ENCODE assay signal across 1 cellular context in the genomic region with DNA sequence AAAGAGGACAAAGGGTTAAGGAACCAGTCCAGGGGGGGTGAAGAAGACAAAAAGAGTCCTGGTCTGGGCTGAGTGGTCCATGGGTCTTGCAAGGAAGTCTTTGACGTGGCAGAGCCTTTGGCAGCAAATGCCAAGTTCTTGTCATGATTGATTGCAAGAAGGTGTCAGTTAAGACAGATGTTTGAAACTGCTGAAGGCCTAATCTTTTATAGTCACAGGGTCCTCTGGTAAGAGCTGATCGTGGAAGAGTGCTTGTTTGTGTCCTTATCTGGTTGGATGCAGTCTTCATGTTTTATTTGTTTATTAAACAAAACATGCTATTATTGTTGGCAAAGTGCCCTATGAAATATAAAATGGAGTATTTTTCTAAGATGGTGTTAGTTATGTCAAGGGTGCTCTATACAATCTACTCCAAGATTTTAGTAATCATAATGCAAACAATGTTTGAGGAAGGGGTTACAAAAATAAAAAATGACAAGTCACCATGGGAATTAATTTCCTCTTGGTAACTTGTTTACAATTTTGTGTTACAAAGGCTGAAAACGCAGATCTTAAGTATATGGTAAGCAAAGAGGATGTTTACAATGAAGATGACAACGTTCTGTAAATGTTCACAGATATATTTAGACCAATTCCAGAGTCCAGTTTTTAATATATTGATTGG.
TF ChIP-seq lines count a peak whose summit lies in the region.

No MANE protein-coding gene starts in this region.

TF ChIP-seq in K562, 482 proteins besides CTCF, POLR2A, EP300 and RAD21 (continued from another document):
- TF ChIP-seq, protein P1, sequence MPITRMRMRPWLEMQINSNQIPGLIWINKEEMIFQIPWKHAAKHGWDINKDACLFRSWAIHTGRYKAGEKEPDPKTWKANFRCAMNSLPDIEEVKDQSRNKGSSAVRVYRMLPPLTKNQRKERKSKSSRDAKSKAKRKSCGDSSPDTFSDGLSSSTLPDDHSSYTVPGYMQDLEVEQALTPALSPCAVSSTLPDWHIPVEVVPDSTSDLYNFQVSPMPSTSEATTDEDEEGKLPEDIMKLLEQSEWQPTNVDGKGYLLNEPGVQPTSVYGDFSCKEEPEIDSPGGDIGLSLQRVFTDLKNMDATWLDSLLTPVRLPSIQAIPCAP (CRISPR knock-in tag; IDR thresholded peaks at IDR 0.05; ENCODE audit: borderline replicate concordance) = no peak
- TF ChIP-seq NFIC (IDR thresholded peaks at IDR 0.05) = 0 out of 2 replicates have a peak, but pooled peaks have one; percentile 30
- no peak for TF ChIP-seq ZNF12 (CRISPR knock-in tag; IDR thresholded peaks at IDR 0.05)
- peak; percentile 89 for TF ChIP-seq ZKSCAN8 (CRISPR knock-in tag; IDR thresholded peaks at IDR 0.05)
- no peak for TF ChIP-seq KAT2B (IDR thresholded peaks at IDR 0.05; ENCODE audit: low read depth, low read length)
- TF ChIP-seq MAFG (tag; conservative IDR thresholded peaks at IDR 0.05) = no peak
- TF ChIP-seq, protein P2, sequence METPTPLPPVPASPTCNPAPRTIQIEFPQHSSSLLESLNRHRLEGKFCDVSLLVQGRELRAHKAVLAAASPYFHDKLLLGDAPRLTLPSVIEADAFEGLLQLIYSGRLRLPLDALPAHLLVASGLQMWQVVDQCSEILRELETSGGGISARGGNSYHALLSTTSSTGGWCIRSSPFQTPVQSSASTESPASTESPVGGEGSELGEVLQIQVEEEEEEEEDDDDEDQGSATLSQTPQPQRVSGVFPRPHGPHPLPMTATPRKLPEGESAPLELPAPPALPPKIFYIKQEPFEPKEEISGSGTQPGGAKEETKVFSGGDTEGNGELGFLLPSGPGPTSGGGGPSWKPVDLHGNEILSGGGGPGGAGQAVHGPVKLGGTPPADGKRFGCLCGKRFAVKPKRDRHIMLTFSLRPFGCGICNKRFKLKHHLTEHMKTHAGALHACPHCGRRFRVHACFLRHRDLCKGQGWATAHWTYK (CRISPR knock-in tag; IDR thresholded peaks at IDR 0.05) = peak; percentile 79
- peak; percentile 65; the same call in 1 of the 2 replicates for TF ChIP-seq ZFP1 (CRISPR knock-in tag; IDR thresholded peaks at IDR 0.05)
- no peak for TF ChIP-seq HIVEP1 (CRISPR knock-in tag; IDR thresholded peaks at IDR 0.05)
- TF ChIP-seq MEIS2 (IDR thresholded peaks at IDR 0.05; ENCODE audit: partially characterized antibody) = peak; percentile 82
- TF ChIP-seq, protein P3, sequence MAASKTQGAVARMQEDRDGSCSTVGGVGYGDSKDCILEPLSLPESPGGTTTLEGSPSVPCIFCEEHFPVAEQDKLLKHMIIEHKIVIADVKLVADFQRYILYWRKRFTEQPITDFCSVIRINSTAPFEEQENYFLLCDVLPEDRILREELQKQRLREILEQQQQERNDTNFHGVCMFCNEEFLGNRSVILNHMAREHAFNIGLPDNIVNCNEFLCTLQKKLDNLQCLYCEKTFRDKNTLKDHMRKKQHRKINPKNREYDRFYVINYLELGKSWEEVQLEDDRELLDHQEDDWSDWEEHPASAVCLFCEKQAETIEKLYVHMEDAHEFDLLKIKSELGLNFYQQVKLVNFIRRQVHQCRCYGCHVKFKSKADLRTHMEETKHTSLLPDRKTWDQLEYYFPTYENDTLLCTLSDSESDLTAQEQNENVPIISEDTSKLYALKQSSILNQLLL (CRISPR knock-in tag; IDR thresholded peaks at IDR 0.05; ENCODE audit: borderline replicate concordance) = no peak
- TF ChIP-seq SIX5 (IDR thresholded peaks at IDR 0.05; ENCODE audit: borderline replicate concordance in 1 of 2, insufficient read depth in 1 of 2, low read depth in 1 of 2, low read length in 2 of 2) = no peak
- no peak for TF ChIP-seq CBFB (CRISPR knock-in tag; IDR thresholded peaks at IDR 0.05)
- no peak for TF ChIP-seq CBX5 (IDR thresholded peaks at IDR 0.05; ENCODE audit: borderline replicate concordance, low read depth)
- TF ChIP-seq, protein P4, sequence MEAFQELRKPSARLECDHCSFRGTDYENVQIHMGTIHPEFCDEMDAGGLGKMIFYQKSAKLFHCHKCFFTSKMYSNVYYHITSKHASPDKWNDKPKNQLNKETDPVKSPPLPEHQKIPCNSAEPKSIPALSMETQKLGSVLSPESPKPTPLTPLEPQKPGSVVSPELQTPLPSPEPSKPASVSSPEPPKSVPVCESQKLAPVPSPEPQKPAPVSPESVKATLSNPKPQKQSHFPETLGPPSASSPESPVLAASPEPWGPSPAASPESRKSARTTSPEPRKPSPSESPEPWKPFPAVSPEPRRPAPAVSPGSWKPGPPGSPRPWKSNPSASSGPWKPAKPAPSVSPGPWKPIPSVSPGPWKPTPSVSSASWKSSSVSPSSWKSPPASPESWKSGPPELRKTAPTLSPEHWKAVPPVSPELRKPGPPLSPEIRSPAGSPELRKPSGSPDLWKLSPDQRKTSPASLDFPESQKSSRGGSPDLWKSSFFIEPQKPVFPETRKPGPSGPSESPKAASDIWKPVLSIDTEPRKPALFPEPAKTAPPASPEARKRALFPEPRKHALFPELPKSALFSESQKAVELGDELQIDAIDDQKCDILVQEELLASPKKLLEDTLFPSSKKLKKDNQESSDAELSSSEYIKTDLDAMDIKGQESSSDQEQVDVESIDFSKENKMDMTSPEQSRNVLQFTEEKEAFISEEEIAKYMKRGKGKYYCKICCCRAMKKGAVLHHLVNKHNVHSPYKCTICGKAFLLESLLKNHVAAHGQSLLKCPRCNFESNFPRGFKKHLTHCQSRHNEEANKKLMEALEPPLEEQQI (IDR thresholded peaks at IDR 0.05) = no peak
- TF ChIP-seq ZBTB1 (CRISPR knock-in tag; IDR thresholded peaks at IDR 0.05; ENCODE audit: borderline replicate concordance, low read depth) = no peak
- peak; percentile 38; the same call in 1 of the 2 replicates for TF ChIP-seq HSF4 (CRISPR knock-in tag; IDR thresholded peaks at IDR 0.05; ENCODE audit: borderline replicate concordance)
- no peak for TF ChIP-seq ZKSCAN3 (CRISPR knock-in tag; IDR thresholded peaks at IDR 0.05)
- TF ChIP-seq ATF4 (CRISPR knock-in tag; IDR thresholded peaks at IDR 0.05) = 0 out of 2 replicates have a peak, but pooled peaks have one; percentile 44
- TF ChIP-seq SMAD4 (CRISPR knock-in tag; conservative IDR thresholded peaks at IDR 0.05) = no peak
- TF ChIP-seq GABPB2 (CRISPR knock-in tag; conservative IDR thresholded peaks at IDR 0.05) = no peak
- TF ChIP-seq, protein P5, sequence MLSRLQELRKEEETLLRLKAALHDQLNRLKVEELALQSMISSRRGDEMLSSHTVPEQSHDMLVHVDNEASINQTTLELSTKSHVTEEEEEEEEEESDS (CRISPR knock-in tag; IDR thresholded peaks at IDR 0.05) = no peak
- no peak for TF ChIP-seq MCM3 (IDR thresholded peaks at IDR 0.05)
- no peak for TF ChIP-seq MITF (IDR thresholded peaks at IDR 0.05)
- TF ChIP-seq, protein P6, sequence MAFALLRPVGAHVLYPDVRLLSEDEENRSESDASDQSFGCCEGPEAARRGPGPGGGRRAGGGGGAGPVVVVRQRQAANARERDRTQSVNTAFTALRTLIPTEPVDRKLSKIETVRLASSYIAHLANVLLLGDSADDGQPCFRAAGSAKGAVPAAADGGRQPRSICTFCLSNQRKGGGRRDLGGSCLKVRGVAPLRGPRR (CRISPR knock-in tag; IDR thresholded peaks at IDR 0.05) = no peak
- TF ChIP-seq, protein P7, sequence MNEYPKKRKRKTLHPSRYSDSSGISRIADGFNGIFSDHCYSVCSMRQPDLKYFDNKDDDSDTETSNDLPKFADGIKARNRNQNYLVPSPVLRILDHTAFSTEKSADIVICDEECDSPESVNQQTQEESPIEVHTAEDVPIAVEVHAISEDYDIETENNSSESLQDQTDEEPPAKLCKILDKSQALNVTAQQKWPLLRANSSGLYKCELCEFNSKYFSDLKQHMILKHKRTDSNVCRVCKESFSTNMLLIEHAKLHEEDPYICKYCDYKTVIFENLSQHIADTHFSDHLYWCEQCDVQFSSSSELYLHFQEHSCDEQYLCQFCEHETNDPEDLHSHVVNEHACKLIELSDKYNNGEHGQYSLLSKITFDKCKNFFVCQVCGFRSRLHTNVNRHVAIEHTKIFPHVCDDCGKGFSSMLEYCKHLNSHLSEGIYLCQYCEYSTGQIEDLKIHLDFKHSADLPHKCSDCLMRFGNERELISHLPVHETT (CRISPR knock-in tag; conservative IDR thresholded peaks at IDR 0.05 in 1 of 2, IDR thresholded peaks at IDR 0.05 in 1 of 2) = peak in 1 of 2 experiments; percentile 87; a peak in 2 of 4 replicates
- no peak for TF ChIP-seq PTTG1 (tag; IDR thresholded peaks at IDR 0.05; ENCODE audit: low read depth)
- TF ChIP-seq ARID1B (IDR thresholded peaks at IDR 0.05) = peak; percentile 42
- TF ChIP-seq TRIM24 (IDR thresholded peaks at IDR 0.05) = no peak
- TF ChIP-seq NELFE (IDR thresholded peaks at IDR 0.05; ENCODE audit: insufficient read depth, insufficient read length) = no peak
- TF ChIP-seq MCM5 (IDR thresholded peaks at IDR 0.05; ENCODE audit: low read depth) = no peak
- no peak for TF ChIP-seq XRCC3 (IDR thresholded peaks at IDR 0.05)
- no peak for TF ChIP-seq SREBF1 (IDR thresholded peaks at IDR 0.05; ENCODE audit: borderline replicate concordance, low read depth, low read length)
- no peak for TF ChIP-seq CSDE1 (IDR thresholded peaks at IDR 0.05)
- TF ChIP-seq SUPT5H (IDR thresholded peaks at IDR 0.05) = no peak
- TF ChIP-seq ZNF175 (CRISPR knock-in tag; IDR thresholded peaks at IDR 0.05; ENCODE audit: low read depth) = peak; percentile 84; the same call in 1 of the 2 replicates
- TF ChIP-seq HDGF (IDR thresholded peaks at IDR 0.05) = no peak
- TF ChIP-seq, protein P8, sequence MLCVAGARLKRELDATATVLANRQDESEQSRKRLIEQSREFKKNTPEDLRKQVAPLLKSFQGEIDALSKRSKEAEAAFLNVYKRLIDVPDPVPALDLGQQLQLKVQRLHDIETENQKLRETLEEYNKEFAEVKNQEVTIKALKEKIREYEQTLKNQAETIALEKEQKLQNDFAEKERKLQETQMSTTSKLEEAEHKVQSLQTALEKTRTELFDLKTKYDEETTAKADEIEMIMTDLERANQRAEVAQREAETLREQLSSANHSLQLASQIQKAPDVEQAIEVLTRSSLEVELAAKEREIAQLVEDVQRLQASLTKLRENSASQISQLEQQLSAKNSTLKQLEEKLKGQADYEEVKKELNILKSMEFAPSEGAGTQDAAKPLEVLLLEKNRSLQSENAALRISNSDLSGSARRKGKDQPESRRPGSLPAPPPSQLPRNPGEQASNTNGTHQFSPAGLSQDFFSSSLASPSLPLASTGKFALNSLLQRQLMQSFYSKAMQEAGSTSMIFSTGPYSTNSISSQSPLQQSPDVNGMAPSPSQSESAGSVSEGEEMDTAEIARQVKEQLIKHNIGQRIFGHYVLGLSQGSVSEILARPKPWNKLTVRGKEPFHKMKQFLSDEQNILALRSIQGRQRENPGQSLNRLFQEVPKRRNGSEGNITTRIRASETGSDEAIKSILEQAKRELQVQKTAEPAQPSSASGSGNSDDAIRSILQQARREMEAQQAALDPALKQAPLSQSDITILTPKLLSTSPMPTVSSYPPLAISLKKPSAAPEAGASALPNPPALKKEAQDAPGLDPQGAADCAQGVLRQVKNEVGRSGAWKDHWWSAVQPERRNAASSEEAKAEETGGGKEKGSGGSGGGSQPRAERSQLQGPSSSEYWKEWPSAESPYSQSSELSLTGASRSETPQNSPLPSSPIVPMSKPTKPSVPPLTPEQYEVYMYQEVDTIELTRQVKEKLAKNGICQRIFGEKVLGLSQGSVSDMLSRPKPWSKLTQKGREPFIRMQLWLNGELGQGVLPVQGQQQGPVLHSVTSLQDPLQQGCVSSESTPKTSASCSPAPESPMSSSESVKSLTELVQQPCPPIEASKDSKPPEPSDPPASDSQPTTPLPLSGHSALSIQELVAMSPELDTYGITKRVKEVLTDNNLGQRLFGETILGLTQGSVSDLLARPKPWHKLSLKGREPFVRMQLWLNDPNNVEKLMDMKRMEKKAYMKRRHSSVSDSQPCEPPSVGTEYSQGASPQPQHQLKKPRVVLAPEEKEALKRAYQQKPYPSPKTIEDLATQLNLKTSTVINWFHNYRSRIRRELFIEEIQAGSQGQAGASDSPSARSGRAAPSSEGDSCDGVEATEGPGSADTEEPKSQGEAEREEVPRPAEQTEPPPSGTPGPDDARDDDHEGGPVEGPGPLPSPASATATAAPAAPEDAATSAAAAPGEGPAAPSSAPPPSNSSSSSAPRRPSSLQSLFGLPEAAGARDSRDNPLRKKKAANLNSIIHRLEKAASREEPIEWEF (CRISPR knock-in tag; IDR thresholded peaks at IDR 0.05) = peak; percentile 87
- TF ChIP-seq MYNN (IDR thresholded peaks at IDR 0.05) = no peak
- no peak for TF ChIP-seq MYNN (CRISPR knock-in tag; IDR thresholded peaks at IDR 0.05)
- no peak for TF ChIP-seq CHCHD3 (CRISPR knock-in tag; IDR thresholded peaks at IDR 0.05)
- TF ChIP-seq NCOA2 (IDR thresholded peaks at IDR 0.05; ENCODE audit: partially characterized antibody in 2 of 2) = no peak
- TF ChIP-seq ZNF41 (CRISPR knock-in tag; conservative IDR thresholded peaks at IDR 0.05) = no peak; the same call in 1 of the 2 replicates
- no peak for TF ChIP-seq ZNF197 (CRISPR knock-in tag; IDR thresholded peaks at IDR 0.05; ENCODE audit: low read depth)
